In the genomic region with DNA sequence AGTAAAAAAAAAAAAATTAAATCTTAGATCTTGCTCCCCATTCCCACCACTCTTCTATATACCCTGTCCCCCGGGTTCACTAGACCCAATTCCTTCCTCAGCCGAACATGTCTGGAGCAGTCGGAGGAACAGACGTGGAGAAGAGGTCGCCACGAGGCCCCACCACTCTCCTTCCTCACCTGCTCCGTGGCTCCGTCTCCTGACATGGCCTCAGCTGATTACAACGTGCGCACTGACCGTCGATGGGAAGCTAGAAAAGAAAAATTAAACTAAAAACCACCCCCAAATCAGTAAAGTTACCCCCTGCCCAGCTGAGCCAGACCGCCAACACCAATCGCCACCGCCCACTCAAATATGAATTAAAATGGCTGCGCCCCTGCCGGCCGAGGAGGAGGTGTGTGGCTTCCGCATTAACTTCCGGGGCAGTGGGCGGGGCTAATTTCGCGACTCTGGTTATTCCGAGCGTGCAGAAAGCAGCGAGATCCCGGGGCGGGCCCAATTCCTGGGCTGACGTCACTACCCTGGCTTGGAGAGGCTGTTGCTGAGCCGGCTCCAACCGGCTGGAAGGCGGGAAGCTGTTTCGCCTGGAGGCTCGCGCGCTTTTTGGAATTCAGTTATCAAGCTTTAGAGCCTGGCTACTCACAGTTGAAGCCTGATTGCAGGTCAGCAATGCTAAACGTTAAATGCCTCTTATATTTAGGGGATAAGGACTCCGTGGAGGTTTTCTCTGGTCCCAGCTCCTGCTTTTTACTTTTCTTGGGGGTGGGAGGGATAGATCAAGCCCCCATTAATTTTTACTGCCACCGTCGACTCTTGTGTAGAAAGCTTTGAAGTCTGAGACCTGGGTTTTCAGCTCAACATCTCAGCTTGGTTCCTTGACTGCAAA, we compare ENCODE assay signal across 1 cellular context.
TF ChIP-seq lines count a peak whose summit lies in the region.

Gene CSTF3 (minus strand): TSS at position 361 of the 886 bp plus-strand sequence. CDS start 155 bp downstream, at position 206.

TF ChIP-seq in K562, 482 proteins besides CTCF, POLR2A, EP300 and RAD21 (continued from another document and continues in another):
- no peak for TF ChIP-seq MCM2 (IDR thresholded peaks at IDR 0.05; ENCODE audit: low read depth)
- TF ChIP-seq FOXJ2 (tag; IDR thresholded peaks at IDR 0.05) = no peak
- TF ChIP-seq RB1 (IDR thresholded peaks at IDR 0.05; ENCODE audit: low read depth) = peak; percentile 100
- no peak for TF ChIP-seq ZNF282 (CRISPR knock-in tag; IDR thresholded peaks at IDR 0.05)
- TF ChIP-seq CBX2 (IDR thresholded peaks at IDR 0.05; ENCODE audit: insufficient read depth, low read length, poor library complexity, severe bottlenecking) = no peak
- TF ChIP-seq HLTF (IDR thresholded peaks at IDR 0.05) = peak; percentile 68; the same call in 1 of the 2 replicates
- TF ChIP-seq, protein P1, sequence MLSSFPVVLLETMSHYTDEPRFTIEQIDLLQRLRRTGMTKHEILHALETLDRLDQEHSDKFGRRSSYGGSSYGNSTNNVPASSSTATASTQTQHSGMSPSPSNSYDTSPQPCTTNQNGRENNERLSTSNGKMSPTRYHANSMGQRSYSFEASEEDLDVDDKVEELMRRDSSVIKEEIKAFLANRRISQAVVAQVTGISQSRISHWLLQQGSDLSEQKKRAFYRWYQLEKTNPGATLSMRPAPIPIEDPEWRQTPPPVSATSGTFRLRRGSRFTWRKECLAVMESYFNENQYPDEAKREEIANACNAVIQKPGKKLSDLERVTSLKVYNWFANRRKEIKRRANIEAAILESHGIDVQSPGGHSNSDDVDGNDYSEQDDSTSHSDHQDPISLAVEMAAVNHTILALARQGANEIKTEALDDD (IDR thresholded peaks at IDR 0.05) = no peak
- peak; percentile 58; the same call in 1 of the 2 replicates for TF ChIP-seq LARP7 (IDR thresholded peaks at IDR 0.05)
- peak; percentile 100 for TF ChIP-seq E2F1 (CRISPR knock-in tag; IDR thresholded peaks at IDR 0.05)
- TF ChIP-seq ASH1L (IDR thresholded peaks at IDR 0.05; ENCODE audit: borderline replicate concordance, low read depth, partially characterized antibody) = no peak
- peak; percentile 70 for TF ChIP-seq RBBP5 (IDR thresholded peaks at IDR 0.05; ENCODE audit: borderline replicate concordance, insufficient read depth, low read length, poor library complexity, severe bottlenecking)
- TF ChIP-seq JUND (IDR thresholded peaks at IDR 0.05; ENCODE audit: borderline replicate concordance, low read depth, low read length) = peak; percentile 99
- TF ChIP-seq JUND (tag; IDR thresholded peaks at IDR 0.05; ENCODE audit: borderline replicate concordance, low read depth, low read length) = peak; percentile 97
- TF ChIP-seq ATF7 (IDR thresholded peaks at IDR 0.05) = peak; percentile 100
- TF ChIP-seq ZNF764 (CRISPR knock-in tag; IDR thresholded peaks at IDR 0.05; ENCODE audit: low read depth) = no peak
- TF ChIP-seq, protein P2, sequence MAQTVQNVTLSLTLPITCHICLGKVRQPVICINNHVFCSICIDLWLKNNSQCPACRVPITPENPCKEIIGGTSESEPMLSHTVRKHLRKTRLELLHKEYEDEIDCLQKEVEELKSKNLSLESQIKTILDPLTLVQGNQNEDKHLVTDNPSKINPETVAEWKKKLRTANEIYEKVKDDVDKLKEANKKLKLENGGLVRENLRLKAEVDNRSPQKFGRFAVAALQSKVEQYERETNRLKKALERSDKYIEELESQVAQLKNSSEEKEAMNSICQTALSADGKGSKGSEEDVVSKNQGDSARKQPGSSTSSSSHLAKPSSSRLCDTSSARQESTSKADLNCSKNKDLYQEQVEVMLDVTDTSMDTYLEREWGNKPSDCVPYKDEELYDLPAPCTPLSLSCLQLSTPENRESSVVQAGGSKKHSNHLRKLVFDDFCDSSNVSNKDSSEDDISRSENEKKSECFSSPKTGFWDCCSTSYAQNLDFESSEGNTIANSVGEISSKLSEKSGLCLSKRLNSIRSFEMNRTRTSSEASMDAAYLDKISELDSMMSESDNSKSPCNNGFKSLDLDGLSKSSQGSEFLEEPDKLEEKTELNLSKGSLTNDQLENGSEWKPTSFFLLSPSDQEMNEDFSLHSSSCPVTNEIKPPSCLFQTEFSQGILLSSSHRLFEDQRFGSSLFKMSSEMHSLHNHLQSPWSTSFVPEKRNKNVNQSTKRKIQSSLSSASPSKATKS (CRISPR knock-in tag; IDR thresholded peaks at IDR 0.05) = no peak
- peak; percentile 54; the same call in 1 of the 2 replicates for TF ChIP-seq RFX5 (IDR thresholded peaks at IDR 0.05; ENCODE audit: low read depth, low read length)
- TF ChIP-seq HDAC3 (IDR thresholded peaks at IDR 0.05; ENCODE audit: borderline replicate concordance, partially characterized antibody) = peak; percentile 48
- TF ChIP-seq ZNF134 (CRISPR knock-in tag; conservative IDR thresholded peaks at IDR 0.05) = 0 out of 2 replicates have a peak, but pooled peaks have one; percentile 8
- no peak for TF ChIP-seq SLC30A9 (CRISPR knock-in tag; IDR thresholded peaks at IDR 0.05)
- TF ChIP-seq, protein P3, sequence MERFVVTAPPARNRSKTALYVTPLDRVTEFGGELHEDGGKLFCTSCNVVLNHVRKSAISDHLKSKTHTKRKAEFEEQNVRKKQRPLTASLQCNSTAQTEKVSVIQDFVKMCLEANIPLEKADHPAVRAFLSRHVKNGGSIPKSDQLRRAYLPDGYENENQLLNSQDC (CRISPR knock-in tag; IDR thresholded peaks at IDR 0.05) = no peak
- TF ChIP-seq ARID4B (CRISPR knock-in tag; IDR thresholded peaks at IDR 0.05) = peak; percentile 94
- no peak for TF ChIP-seq BRF1 (IDR thresholded peaks at IDR 0.05; ENCODE audit: borderline replicate concordance, extremely low read depth, insufficient read length)
- no peak for TF ChIP-seq ZBTB8A (IDR thresholded peaks at IDR 0.05; ENCODE audit: partially characterized antibody)
- TF ChIP-seq PTRF (tag; IDR thresholded peaks at IDR 0.05) = peak; percentile 49; the same call in 1 of the 2 replicates
- TF ChIP-seq ZNF778 (CRISPR knock-in tag; IDR thresholded peaks at IDR 0.05) = no peak
- no peak for TF ChIP-seq BMI1 (IDR thresholded peaks at IDR 0.05; ENCODE audit: low read length)
- TF ChIP-seq KLF10 (CRISPR knock-in tag; IDR thresholded peaks at IDR 0.05) = no peak
- peak; percentile 53; the same call in 1 of the 2 replicates for TF ChIP-seq VEZF1 (CRISPR knock-in tag; IDR thresholded peaks at IDR 0.05)
- TF ChIP-seq ZFP1 (CRISPR knock-in tag; IDR thresholded peaks at IDR 0.05) = no peak
- TF ChIP-seq, protein P4, sequence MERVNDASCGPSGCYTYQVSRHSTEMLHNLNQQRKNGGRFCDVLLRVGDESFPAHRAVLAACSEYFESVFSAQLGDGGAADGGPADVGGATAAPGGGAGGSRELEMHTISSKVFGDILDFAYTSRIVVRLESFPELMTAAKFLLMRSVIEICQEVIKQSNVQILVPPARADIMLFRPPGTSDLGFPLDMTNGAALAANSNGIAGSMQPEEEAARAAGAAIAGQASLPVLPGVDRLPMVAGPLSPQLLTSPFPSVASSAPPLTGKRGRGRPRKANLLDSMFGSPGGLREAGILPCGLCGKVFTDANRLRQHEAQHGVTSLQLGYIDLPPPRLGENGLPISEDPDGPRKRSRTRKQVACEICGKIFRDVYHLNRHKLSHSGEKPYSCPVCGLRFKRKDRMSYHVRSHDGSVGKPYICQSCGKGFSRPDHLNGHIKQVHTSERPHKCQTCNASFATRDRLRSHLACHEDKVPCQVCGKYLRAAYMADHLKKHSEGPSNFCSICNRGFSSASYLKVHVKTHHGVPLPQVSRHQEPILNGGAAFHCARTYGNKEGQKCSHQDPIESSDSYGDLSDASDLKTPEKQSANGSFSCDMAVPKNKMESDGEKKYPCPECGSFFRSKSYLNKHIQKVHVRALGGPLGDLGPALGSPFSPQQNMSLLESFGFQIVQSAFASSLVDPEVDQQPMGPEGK (CRISPR knock-in tag; IDR thresholded peaks at IDR 0.05; ENCODE audit: borderline replicate concordance) = no peak
- TF ChIP-seq SMAD4 (CRISPR knock-in tag; conservative IDR thresholded peaks at IDR 0.05) = peak; percentile 90
- TF ChIP-seq, protein P5, sequence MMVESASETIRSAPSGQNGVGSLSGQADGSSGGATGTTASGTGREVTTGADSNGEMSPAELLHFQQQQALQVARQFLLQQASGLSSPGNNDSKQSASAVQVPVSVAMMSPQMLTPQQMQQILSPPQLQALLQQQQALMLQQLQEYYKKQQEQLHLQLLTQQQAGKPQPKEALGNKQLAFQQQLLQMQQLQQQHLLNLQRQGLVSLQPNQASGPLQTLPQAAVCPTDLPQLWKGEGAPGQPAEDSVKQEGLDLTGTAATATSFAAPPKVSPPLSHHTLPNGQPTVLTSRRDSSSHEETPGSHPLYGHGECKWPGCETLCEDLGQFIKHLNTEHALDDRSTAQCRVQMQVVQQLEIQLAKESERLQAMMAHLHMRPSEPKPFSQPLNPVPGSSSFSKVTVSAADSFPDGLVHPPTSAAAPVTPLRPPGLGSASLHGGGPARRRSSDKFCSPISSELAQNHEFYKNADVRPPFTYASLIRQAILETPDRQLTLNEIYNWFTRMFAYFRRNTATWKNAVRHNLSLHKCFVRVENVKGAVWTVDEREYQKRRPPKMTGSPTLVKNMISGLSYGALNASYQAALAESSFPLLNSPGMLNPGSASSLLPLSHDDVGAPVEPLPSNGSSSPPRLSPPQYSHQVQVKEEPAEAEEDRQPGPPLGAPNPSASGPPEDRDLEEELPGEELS (CRISPR knock-in tag; IDR thresholded peaks at IDR 0.05; ENCODE audit: borderline replicate concordance) = peak; percentile 80; the same call in 1 of the 2 replicates
- TF ChIP-seq HDAC1 (IDR thresholded peaks at IDR 0.05) = peak; percentile 36 to 96; a peak in 2 of 4 replicates
- no peak for TF ChIP-seq ZNF551 (CRISPR knock-in tag; IDR thresholded peaks at IDR 0.05)
- TF ChIP-seq ZNF75A (CRISPR knock-in tag; IDR thresholded peaks at IDR 0.05) = 0 out of 2 replicates have a peak, but pooled peaks have one; percentile 18
- TF ChIP-seq SRF (CRISPR knock-in tag; IDR thresholded peaks at IDR 0.05) = peak in 1 of 2 experiments; percentile 68; a peak in 1 of 4 replicates
- peak; percentile 67 for TF ChIP-seq TEAD2 (tag; IDR thresholded peaks at IDR 0.05)
- TF ChIP-seq ELK1 (CRISPR knock-in tag; IDR thresholded peaks at IDR 0.05) = no peak
- TF ChIP-seq, protein P6, sequence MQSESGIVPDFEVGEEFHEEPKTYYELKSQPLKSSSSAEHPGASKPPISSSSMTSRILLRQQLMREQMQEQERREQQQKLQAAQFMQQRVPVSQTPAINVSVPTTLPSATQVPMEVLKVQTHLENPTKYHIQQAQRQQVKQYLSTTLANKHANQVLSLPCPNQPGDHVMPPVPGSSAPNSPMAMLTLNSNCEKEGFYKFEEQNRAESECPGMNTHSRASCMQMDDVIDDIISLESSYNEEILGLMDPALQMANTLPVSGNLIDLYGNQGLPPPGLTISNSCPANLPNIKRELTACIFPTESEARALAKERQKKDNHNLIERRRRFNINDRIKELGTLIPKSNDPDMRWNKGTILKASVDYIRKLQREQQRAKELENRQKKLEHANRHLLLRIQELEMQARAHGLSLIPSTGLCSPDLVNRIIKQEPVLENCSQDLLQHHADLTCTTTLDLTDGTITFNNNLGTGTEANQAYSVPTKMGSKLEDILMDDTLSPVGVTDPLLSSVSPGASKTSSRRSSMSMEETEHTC (IDR thresholded peaks at IDR 0.05) = no peak
- peak; percentile 87 for TF ChIP-seq ZBTB1 (CRISPR knock-in tag; IDR thresholded peaks at IDR 0.05; ENCODE audit: borderline replicate concordance, low read depth)
